ENCODE assay signal across 8 cellular contexts in genomic region chr10:104120512-104120902, GRCh38. TPM values are rescaled to one million over a fixed set of nuclear protein-coding genes. Genes with fewer than 3 reads are reported as not detected.
A peak's percentile ranks its signal among the peaks of the same experiment; 100 is the strongest.
DNase-seq lines count a peak whose midpoint lies in the region; ATAC-seq, FAIRE-seq and TF ChIP-seq lines count a peak whose summit lies in the region.

No MANE protein-coding gene starts in this region.

- H3K27ac ChIP-seq in A549: peak overlapping the region; percentile 98
- H3K27ac ChIP-seq in HUES64 (ENCODE audit: low read depth, low read length): peak overlapping the region; percentile 100
- H3K27ac ChIP-seq in breast epithelium: peak overlapping the region; percentile 98 to 100

- ATAC-seq in A549 (0 out of 6 replicates have a peak, but pooled peaks of 1 of the 2 experiments have one; percentile 0), GM18867 (IDR thresholded peaks at IDR 0.05; ENCODE audit: unreplicated experiment) (no peak), GM21619 (IDR thresholded peaks at IDR 0.05; ENCODE audit: unreplicated experiment) (no peak), HG02852 (IDR thresholded peaks at IDR 0.05; ENCODE audit: unreplicated experiment) (no peak)

- POLR2A ChIA-PET in A549 (lab: Yijun Ruan, JAX): interaction anchor here (0.6 to 3.5 kb wide), 19 partner anchors 11 to 362 kb away, joined by 3 to 59 read pairs (median 7); partner anchors contain the start of gene GSTO1

- peak overlapping the region; percentile 91 for H3K4me2 ChIP-seq in A549

- intact Hi-C loops in breast epithelium (cut with DNase I; ENCODE audit: low total_unique reads): no loop called here

- no peak for TF ChIP-seq EP300 in A549 (IDR thresholded peaks at IDR 0.05)

- CTCF ChIA-PET in A549 (lab: Yijun Ruan, JAX): interaction anchor here (0.6 to 9.6 kb wide), 17 partner anchors 11 to 407 kb away, joined by 3 to 166 read pairs (median 15); no protein-coding TSS in a partner anchor

- H3K9me3 ChIP-seq in A549: no peaks in the 10 kb centered on the region
- H3K9me3 ChIP-seq in HUES64 (ENCODE audit: insufficient read depth, low read depth, low read length): no peaks in the 10 kb centered on the region
- H3K9me3 ChIP-seq in breast epithelium: no peaks in the 10 kb centered on the region
- H3K9me3 ChIP-seq in mucosa of stomach (ENCODE audit: control insufficient read depth, low read length): no peaks in the 10 kb centered on the region

- FAIRE-seq in A549 (lab: Jason Lieb, UNC): peak; percentile 81

- TF ChIP-seq RAD21 in A549 (conservative IDR thresholded peaks at IDR 0.05 in 1 of 2, IDR thresholded peaks at IDR 0.05 in 1 of 2): no peak

- peak overlapping the region; percentile 57 for H3K4me3 ChIP-seq in A549
- peak overlapping the region; percentile 86 for H3K4me3 ChIP-seq in HUES64 (ENCODE audit: low read length)
- H3K4me3 ChIP-seq in breast epithelium: peak overlapping the region; percentile 68 to 77 (median 69)
- no peak overlapping the region for H3K4me3 ChIP-seq in mucosa of stomach (ENCODE audit: low read length)

- WGBS in A549 (ENCODE audit: missing lambda C conversion rate): 12% methylated on average over 2 of the region's 2 CpGs
- 74% methylated on average over 2 of the region's 2 CpGs for WGBS in HUES64

- H3K4me1 ChIP-seq in A549 (peaks cover 63% of the 10 kb centered on the region), HUES64 (ENCODE audit: insufficient read depth, low read length) (peaks cover 19% of the 10 kb centered on the region), breast epithelium (peaks cover 0 to 3% of the 10 kb centered on the region in 2 donors), mucosa of stomach (ENCODE audit: control insufficient read depth, insufficient read depth, low read length) (peaks cover 19% of the 10 kb centered on the region)

- no peak for TF ChIP-seq CTCF in A549 (IDR thresholded peaks at IDR 0.05)
- no peak for TF ChIP-seq CTCF in breast epithelium (IDR thresholded peaks at IDR 0.05)

- DNase-seq in A549 (ENCODE audit: low read depth in 1 of 2, low spot score in 1 of 2): no peak
- DNase-seq in breast epithelium (ENCODE audit: low spot score in 2 of 2): no peak
- no peak for DNase-seq in NCI-H2029 treated with DMSO at 0.1 percent for 48 hours (lab: John Stamatoyannopoulos, UW)

- no peak for TF ChIP-seq POLR2A in A549 (IDR thresholded peaks at IDR 0.05; ENCODE audit: low read length)
- no peak for TF ChIP-seq POLR2A in breast epithelium (IDR thresholded peaks at IDR 0.05)

- H3K9ac ChIP-seq in HUES64 (ENCODE audit: low read depth, low read length): peak overlapping the region; percentile 97
- H3K9ac ChIP-seq in mucosa of stomach (ENCODE audit: low read length): peak overlapping the region; percentile 51

- H3K36me3 ChIP-seq in HUES64 (ENCODE audit: insufficient read depth, low read length) (peaks cover 11% of the 10 kb centered on the region; the same call in 1 of the 2 replicates), breast epithelium (no peaks in the 10 kb centered on the region), mucosa of stomach (ENCODE audit: control insufficient read depth, insufficient read depth, low read length) (no peaks in the 10 kb centered on the region)

- H3K27me3 ChIP-seq in HUES64 (ENCODE audit: insufficient read depth, low read length) (no peaks in the 10 kb centered on the region), breast epithelium (no peaks in the 10 kb centered on the region), mucosa of stomach (ENCODE audit: control insufficient read depth, insufficient read depth, low read length) (no peaks in the 10 kb centered on the region)

TF ChIP-seq in A549, 52 proteins besides CTCF, POLR2A, EP300 and RAD21:
- no peak for TF ChIP-seq RARB (CRISPR knock-in tag; IDR thresholded peaks at IDR 0.05)
- TF ChIP-seq ATOH8 (CRISPR knock-in tag; IDR thresholded peaks at IDR 0.05; ENCODE audit: low read depth): peak; percentile 35; the same call in 1 of the 2 replicates
- TF ChIP-seq HOXB5 (CRISPR knock-in tag; IDR thresholded peaks at IDR 0.05): 0 out of 2 replicates have a peak, but pooled peaks have one; percentile 69
- 0 out of 2 replicates have a peak, but pooled peaks have one; percentile 79 for TF ChIP-seq FOSB (CRISPR knock-in tag; IDR thresholded peaks at IDR 0.05)
- TF ChIP-seq HMGXB4 (CRISPR knock-in tag; IDR thresholded peaks at IDR 0.05; ENCODE audit: borderline replicate concordance): peak; percentile 40; the same call in 1 of the 2 replicates

RNA-seq across cellular contexts. Expression of gene SFR1, which starts 1.5 kb away (rescaled TPM):
- polyA plus RNA-seq in A549 (2011; rRNA removed): 11.2 and 17.6 TPM in 2 replicates
- polyA plus RNA-seq in A549 (2012; cell fraction: cytosol; rRNA removed): 5.6 and 6.0 TPM in 2 replicates
- 2.0 and 4.4 TPM in 2 replicates for polyA plus RNA-seq in A549 (2012; cell fraction: nucleus; rRNA removed)
- 15.8 to 16.8 TPM (median 16.2 TPM) in 3 replicates for polyA plus RNA-seq in A549 (2017; fragmentation: RNase III; extraction: RNeasy Plus Mini Kit Qiagen cat#74134 plus additional on column Dnase treatment)
- 2.5 and 2.8 TPM in 2 replicates for polyA minus RNA-seq in A549 (2011; rRNA and poly(A)+ RNA removed)
- polyA plus RNA-seq in HUES64 (2013, experiment 1 of 2): 9.2 TPM
- polyA plus RNA-seq in HUES64 (2013, experiment 2 of 2): 15.7 TPM
- total RNA-seq in breast epithelium: 10 to 100 TPM in 1 of 3 donors, 1 to 10 TPM in 2; 6.3 to 11.4 (median 8.2) TPM

RNA-seq across cellular contexts. Expression of gene COL17A1, which starts 34.8 kb away (rescaled TPM):
- polyA plus RNA-seq in A549 (2011; rRNA removed) (0.91 and 1.3 TPM in 2 replicates), A549 (2017; fragmentation: RNase III; extraction: RNeasy Plus Mini Kit Qiagen cat#74134 plus additional on column Dnase treatment) (1.5 to 1.7 TPM (median 1.6 TPM) in 3 replicates)
- polyA plus RNA-seq in A549 (2012; cell fraction: cytosol; rRNA removed): 0.41 and 0.54 TPM in 2 replicates
- 1.8 and 1.9 TPM in 2 replicates for polyA plus RNA-seq in A549 (2012; cell fraction: nucleus; rRNA removed)
- polyA minus RNA-seq in A549 (2011; rRNA and poly(A)+ RNA removed): 0.39 and 1.2 TPM in 2 replicates
- polyA plus RNA-seq in HUES64 (2013, experiment 1 of 2): 1.5 TPM
- polyA plus RNA-seq in HUES64 (2013, experiment 2 of 2): 1.3 TPM
- 10 to 100 TPM in 2 of 3 donors, under 1 TPM in 1; 0.16 to 56.1 (median 34.1) TPM for total RNA-seq in breast epithelium
